In the genomic region with DNA sequence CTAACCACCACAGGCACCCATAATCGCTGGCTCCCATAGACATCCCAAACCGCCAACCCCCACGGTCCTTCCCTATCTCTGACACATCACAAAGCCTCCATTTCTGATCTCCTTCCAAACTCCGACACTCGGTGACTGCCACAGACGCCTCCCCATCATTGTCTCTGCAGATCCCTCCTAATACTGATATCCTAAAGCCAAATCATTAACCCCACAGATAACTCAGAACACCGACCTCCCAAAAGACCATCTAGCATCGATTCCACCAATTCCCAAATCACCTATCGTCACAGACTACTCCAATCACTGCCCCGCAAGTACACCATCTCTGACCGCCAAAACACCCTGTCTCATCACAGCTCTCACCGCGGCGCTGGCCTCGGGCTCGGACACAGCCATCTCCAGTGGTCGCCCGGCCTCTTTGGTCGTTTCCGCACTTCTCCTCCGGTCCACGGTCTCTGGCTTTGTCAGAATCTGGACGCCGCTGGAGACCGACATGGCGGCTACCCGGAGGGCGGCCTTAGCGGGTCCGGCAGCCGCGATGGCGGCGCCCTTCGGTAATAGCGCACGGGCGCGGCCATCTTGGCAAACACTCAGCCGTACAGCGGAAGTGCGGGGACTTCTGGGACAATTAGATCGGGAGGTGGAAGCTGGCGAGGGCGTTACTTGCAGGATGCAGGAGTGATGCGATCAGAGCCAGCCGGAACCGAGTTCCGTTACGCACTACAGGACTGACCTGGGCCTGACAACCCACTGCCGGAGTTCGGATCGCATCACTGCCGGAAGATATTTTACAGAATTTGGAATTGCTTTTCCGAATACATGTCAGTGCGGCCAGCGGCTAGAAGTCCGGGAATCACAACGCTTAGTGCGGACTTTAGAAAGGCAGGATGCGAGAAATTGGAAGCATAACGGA, we compare ENCODE assay signal across 8 cellular contexts. TPM values are rescaled to one million over a fixed set of nuclear protein-coding genes. Genes with fewer than 3 reads are reported as not detected.
DNase-seq lines count a peak whose midpoint lies in the region; ATAC-seq and TF ChIP-seq lines count a peak whose summit lies in the region.

A gene (minus strand): TSS at position 534 of the 916 bp plus-strand sequence. CDS start 36 bp downstream, at position 498.

- H3K27me3 Mint-ChIP-seq in CD14-positive monocyte (ENCODE audit: low read depth in 3 of 3): peaks cover 13 to 14% (median 14%) of the 10 kb centered on the region in 3 donors
- peaks cover 18% of the 10 kb centered on the region for H3K27me3 Mint-ChIP-seq in activated naive CD8-positive, alpha-beta T cell treated with anti-CD3 and anti-CD28 coated beads, Interleukin-2, amount 50 U/mL, for 24 hours

- TF ChIP-seq CTCF in CD14-positive monocyte (IDR thresholded peaks at IDR 0.05) (no peak), osteoblast (IDR thresholded peaks at IDR 0.05; ENCODE audit: extremely low read depth, low read depth, low read length) (no peak)

- no peaks in the 10 kb centered on the region for H3K4me1 Mint-ChIP-seq in CD14-positive monocyte
- H3K4me1 Mint-ChIP-seq in activated naive CD8-positive, alpha-beta T cell treated with anti-CD3 and anti-CD28 coated beads, Interleukin-2, amount 50 U/mL, for 24 hours: no peaks in the 10 kb centered on the region

- no peak within 1 kb of the TSS for H3K27ac Mint-ChIP-seq in CD14-positive monocyte
- no peak within 1 kb of the TSS for H3K27ac Mint-ChIP-seq in activated naive CD8-positive, alpha-beta T cell treated with anti-CD3 and anti-CD28 coated beads, Interleukin-2, amount 50 U/mL, for 24 hours

- peaks cover 18% of the 10 kb centered on the region for H3K27me3 ChIP-seq in osteoblast (ENCODE audit: insufficient read depth, low read length)

- peaks cover 12 to 15% (median 14%) of the 10 kb centered on the region in 7 donors for H3K9me3 Mint-ChIP-seq in CD14-positive monocyte
- H3K9me3 Mint-ChIP-seq in activated naive CD8-positive, alpha-beta T cell treated with anti-CD3 and anti-CD28 coated beads, Interleukin-2, amount 50 U/mL, for 24 hours: peaks cover 8% of the 10 kb centered on the region

- no peak for TF ChIP-seq EP300 in Ishikawa (IDR thresholded peaks at IDR 0.05; ENCODE audit: borderline replicate concordance)

- H4K20me1 ChIP-seq in osteoblast (ENCODE audit: insufficient read depth, low read length): no peaks in the 10 kb centered on the region

- H2AFZ ChIP-seq in osteoblast (ENCODE audit: low read length): peak within 1 kb of the TSS; percentile 93

- DNase-seq in CD14-positive monocyte (ENCODE audit: low spot score): peak; percentile 46
- DNase-seq in SK-N-DZ (ENCODE audit: low spot score): peak; percentile 91
- peak; percentile 78 for DNase-seq in activated naive CD8-positive, alpha-beta T cell treated with anti-CD3 and anti-CD28 coated beads, Interleukin-2, amount 50 U/mL, for 24 hours
- peak; percentile 97 for DNase-seq in Right ventricle myocardium superior
- DNase-seq in osteoblast (ENCODE audit: insufficient read length, low spot score, missing footprints): peak; percentile 98

- intact Hi-C loops in CD14-positive monocyte (cut with micrococcal nuclease) (no loop called here), Right ventricle myocardium superior (cut with DNase I) (no loop called here)

- H3K36me3 Mint-ChIP-seq in CD14-positive monocyte: peaks cover 0 to 6% of the 10 kb centered on the region in 2 donors
- peaks cover 13% of the 10 kb centered on the region for H3K36me3 Mint-ChIP-seq in activated naive CD8-positive, alpha-beta T cell treated with anti-CD3 and anti-CD28 coated beads, Interleukin-2, amount 50 U/mL, for 24 hours (ENCODE audit: low read depth)

- no peaks in the 10 kb centered on the region for H3K36me3 ChIP-seq in osteoblast (ENCODE audit: insufficient read depth, low read length)

- H3K79me2 ChIP-seq in osteoblast (ENCODE audit: insufficient read depth, low read length): peaks cover 39% of the 10 kb centered on the region

- peaks cover 19% of the 10 kb centered on the region for H3K9me3 ChIP-seq in osteoblast (ENCODE audit: low read depth, low read length)

- peak within 1 kb of the TSS; percentile 81 for H3K4me2 ChIP-seq in osteoblast (ENCODE audit: insufficient read depth, low read length)

- H3K27ac ChIP-seq in osteoblast (ENCODE audit: low read depth, low read length): peak within 1 kb of the TSS; percentile 88
- H3K27ac ChIP-seq in temporal lobe (ENCODE audit: low read depth, low read length): peak within 1 kb of the TSS; percentile 70

- ATAC-seq in GM21447 (IDR thresholded peaks at IDR 0.05; ENCODE audit: unreplicated experiment): peak; percentile 96
- ATAC-seq in activated naive CD8-positive, alpha-beta T cell treated with anti-CD3 and anti-CD28 coated beads, Interleukin-2, amount 50 U/mL, for 24 hours: peak; percentile 95
- peak; percentile 100 for ATAC-seq in Right ventricle myocardium superior (ENCODE audit: poor library complexity)

- H3K4me1 ChIP-seq in osteoblast (ENCODE audit: insufficient read depth, low read length): no peaks in the 10 kb centered on the region

- no peak within 1 kb of the TSS for H3K4me3 Mint-ChIP-seq in CD14-positive monocyte
- H3K4me3 Mint-ChIP-seq in activated naive CD8-positive, alpha-beta T cell treated with anti-CD3 and anti-CD28 coated beads, Interleukin-2, amount 50 U/mL, for 24 hours: no peak within 1 kb of the TSS

- peak within 1 kb of the TSS; percentile 83 for H3K4me3 ChIP-seq in osteoblast (ENCODE audit: insufficient read depth, low read length)

- TF ChIP-seq RAD21 in Ishikawa (IDR thresholded peaks at IDR 0.05; ENCODE audit: low read depth): no peak

TF ChIP-seq in Ishikawa, 13 proteins besides CTCF, POLR2A, EP300 and RAD21:
- TF ChIP-seq, protein P1, sequence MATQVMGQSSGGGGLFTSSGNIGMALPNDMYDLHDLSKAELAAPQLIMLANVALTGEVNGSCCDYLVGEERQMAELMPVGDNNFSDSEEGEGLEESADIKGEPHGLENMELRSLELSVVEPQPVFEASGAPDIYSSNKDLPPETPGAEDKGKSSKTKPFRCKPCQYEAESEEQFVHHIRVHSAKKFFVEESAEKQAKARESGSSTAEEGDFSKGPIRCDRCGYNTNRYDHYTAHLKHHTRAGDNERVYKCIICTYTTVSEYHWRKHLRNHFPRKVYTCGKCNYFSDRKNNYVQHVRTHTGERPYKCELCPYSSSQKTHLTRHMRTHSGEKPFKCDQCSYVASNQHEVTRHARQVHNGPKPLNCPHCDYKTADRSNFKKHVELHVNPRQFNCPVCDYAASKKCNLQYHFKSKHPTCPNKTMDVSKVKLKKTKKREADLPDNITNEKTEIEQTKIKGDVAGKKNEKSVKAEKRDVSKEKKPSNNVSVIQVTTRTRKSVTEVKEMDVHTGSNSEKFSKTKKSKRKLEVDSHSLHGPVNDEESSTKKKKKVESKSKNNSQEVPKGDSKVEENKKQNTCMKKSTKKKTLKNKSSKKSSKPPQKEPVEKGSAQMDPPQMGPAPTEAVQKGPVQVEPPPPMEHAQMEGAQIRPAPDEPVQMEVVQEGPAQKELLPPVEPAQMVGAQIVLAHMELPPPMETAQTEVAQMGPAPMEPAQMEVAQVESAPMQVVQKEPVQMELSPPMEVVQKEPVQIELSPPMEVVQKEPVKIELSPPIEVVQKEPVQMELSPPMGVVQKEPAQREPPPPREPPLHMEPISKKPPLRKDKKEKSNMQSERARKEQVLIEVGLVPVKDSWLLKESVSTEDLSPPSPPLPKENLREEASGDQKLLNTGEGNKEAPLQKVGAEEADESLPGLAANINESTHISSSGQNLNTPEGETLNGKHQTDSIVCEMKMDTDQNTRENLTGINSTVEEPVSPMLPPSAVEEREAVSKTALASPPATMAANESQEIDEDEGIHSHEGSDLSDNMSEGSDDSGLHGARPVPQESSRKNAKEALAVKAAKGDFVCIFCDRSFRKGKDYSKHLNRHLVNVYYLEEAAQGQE (IDR thresholded peaks at IDR 0.05; ENCODE audit: low read depth): no peak
- TF ChIP-seq CEBPB (IDR thresholded peaks at IDR 0.05) (no peak), NFIC (IDR thresholded peaks at IDR 0.05) (no peak), ZBTB7A (IDR thresholded peaks at IDR 0.05; ENCODE audit: low read depth) (no peak), YY1 (IDR thresholded peaks at IDR 0.05; ENCODE audit: low read depth) (peak; percentile 100), CREB1 (IDR thresholded peaks at IDR 0.05; ENCODE audit: low read depth) (peak; percentile 56), EGR1 (IDR thresholded peaks at IDR 0.05) (peak; percentile 99), FOXM1 (IDR thresholded peaks at IDR 0.05; ENCODE audit: borderline replicate concordance, low read depth) (no peak), TAF1 (IDR thresholded peaks at IDR 0.05; ENCODE audit: low read depth) (no peak), TEAD4 (IDR thresholded peaks at IDR 0.05) (no peak), TCF12 (IDR thresholded peaks at IDR 0.05; ENCODE audit: low read depth) (no peak)
- TF ChIP-seq, protein P2, sequence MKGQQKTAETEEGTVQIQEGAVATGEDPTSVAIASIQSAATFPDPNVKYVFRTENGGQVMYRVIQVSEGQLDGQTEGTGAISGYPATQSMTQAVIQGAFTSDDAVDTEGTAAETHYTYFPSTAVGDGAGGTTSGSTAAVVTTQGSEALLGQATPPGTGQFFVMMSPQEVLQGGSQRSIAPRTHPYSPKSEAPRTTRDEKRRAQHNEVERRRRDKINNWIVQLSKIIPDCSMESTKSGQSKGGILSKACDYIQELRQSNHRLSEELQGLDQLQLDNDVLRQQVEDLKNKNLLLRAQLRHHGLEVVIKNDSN (IDR thresholded peaks at IDR 0.05): no peak
- TF ChIP-seq, protein P3, sequence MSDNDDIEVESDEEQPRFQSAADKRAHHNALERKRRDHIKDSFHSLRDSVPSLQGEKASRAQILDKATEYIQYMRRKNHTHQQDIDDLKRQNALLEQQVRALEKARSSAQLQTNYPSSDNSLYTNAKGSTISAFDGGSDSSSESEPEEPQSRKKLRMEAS (IDR thresholded peaks at IDR 0.05): no peak

RNA-seq across cellular contexts. Expression of the gene that starts here (rescaled TPM):
- under 1 TPM; 0.13 to 0.38 TPM for polyA plus RNA-seq in CD14-positive monocyte
- 4.9 and 5.9 TPM in 2 replicates for polyA plus RNA-seq in SK-N-DZ (2014; cell fraction: cytosol; rRNA removed)
- 4.8 and 6.4 TPM in 2 replicates for polyA plus RNA-seq in SK-N-DZ (2014; cell fraction: nucleus; rRNA removed)
- total RNA-seq in Right ventricle myocardium superior (1.0 TPM), osteoblast (3.2 and 3.3 TPM in 2 replicates), temporal lobe (21.9 TPM)

Comparison
In these comparisons a context has a peak if more than half of its experiments do, and no peak if none do; other contexts are left out.
1. Peak in every context shown above with its lines: DNase-seq, ATAC-seq, H3K4me3 ChIP-seq and H3K27ac ChIP-seq.
2. Peak in DNase-seq in CD14-positive monocyte; RNA of the gene not detected or under 1 TPM.
3. DNase-seq: peak in every context shown above with its lines; median percentile 98 in osteoblast; 97 in Right ventricle myocardium superior; 91 in SK-N-DZ; 78 in activated naive CD8-positive, alpha-beta T cell treated with anti-CD3 and anti-CD28 coated beads, Interleukin-2, amount 50 U/mL, for 24 hours; 46 in CD14-positive monocyte.